Comparison of ENCODE assay signal across 8 cellular contexts in genomic region chr2:31137211-31138036, GRCh38. TPM values are rescaled to one million over a fixed set of nuclear protein-coding genes. Genes with fewer than 3 reads are reported as not detected.
DNase-seq lines count a peak whose midpoint lies in the region; TF ChIP-seq lines count a peak whose summit lies in the region.

No MANE protein-coding gene starts in this region.

- H3K4me3 ChIP-seq in Karpas-422 (ENCODE audit: low read length) (peak overlapping the region; percentile 64), mesenchymal stem cell (ENCODE audit: insufficient read depth in 1 of 2, low read depth in 1 of 2, low read length in 2 of 2) (peak overlapping the region; percentile 72 to 87), vagina (peak overlapping the region; percentile 43 to 56)

- H3K18ac ChIP-seq in mesenchymal stem cell (ENCODE audit: low read depth in 1 of 2, low read length in 2 of 2) = no peak overlapping the region

- H3K9ac ChIP-seq in ES-I3 (ENCODE audit: low read depth, low read length) = peak overlapping the region; percentile 52
- peak overlapping the region; percentile 58 for H3K9ac ChIP-seq in Karpas-422 (ENCODE audit: low read length)
- H3K9ac ChIP-seq in mesenchymal stem cell (ENCODE audit: low read length) = no peak overlapping the region

- H4K8ac ChIP-seq in mesenchymal stem cell (ENCODE audit: low read length) = no peak overlapping the region

- H3K9me2 ChIP-seq in Karpas-422 (replicated peaks; ENCODE audit: insufficient read depth, low read length) = no peaks in the 10 kb centered on the region

- no peak overlapping the region for H2BK15ac ChIP-seq in mesenchymal stem cell (ENCODE audit: low read depth, poor library complexity, severe bottlenecking)

- TF ChIP-seq POLR2A in vagina (IDR thresholded peaks at IDR 0.05) = no peak

- H4K20me1 ChIP-seq in Karpas-422 (ENCODE audit: insufficient read depth, low read depth, low read length) = no peaks in the 10 kb centered on the region

- no peak overlapping the region for H3K4ac ChIP-seq in mesenchymal stem cell (ENCODE audit: low read depth in 1 of 2, low read length in 2 of 2)

- H3K36me3 ChIP-seq in ES-I3 (ENCODE audit: insufficient read depth, low read length) (no peaks in the 10 kb centered on the region), Karpas-422 (ENCODE audit: insufficient read depth, low read length) (no peaks in the 10 kb centered on the region), mesenchymal stem cell (ENCODE audit: control insufficient read depth in 1 of 2, insufficient read depth in 2 of 2, low read depth in 1 of 2, low read length in 2 of 2) (no peaks in the 10 kb centered on the region), vagina (no peaks in the 10 kb centered on the region)

- TF ChIP-seq CTCF in vagina (IDR thresholded peaks at IDR 0.05) = no peak

- no peak overlapping the region for H2BK120ac ChIP-seq in mesenchymal stem cell (ENCODE audit: low read depth, low read length)

- H3K4me2 ChIP-seq in Karpas-422 (ENCODE audit: low read depth, low read length, poor library complexity, severe bottlenecking) = peak overlapping the region; percentile 81
- peak overlapping the region; percentile 96 for H3K4me2 ChIP-seq in mesenchymal stem cell (ENCODE audit: low read length, poor library complexity, severe bottlenecking)

- no peak overlapping the region for H2BK12ac ChIP-seq in mesenchymal stem cell (ENCODE audit: low read length in 2 of 2)

- H2AK5ac ChIP-seq in mesenchymal stem cell (ENCODE audit: low read length, severe bottlenecking) = no peak overlapping the region

- no peaks in the 10 kb centered on the region for H3K79me2 ChIP-seq in Karpas-422 (ENCODE audit: low read length)

- no peaks in the 10 kb centered on the region; the same call in 1 of the 2 replicates for H3K27me3 ChIP-seq in Karpas-422 (ENCODE audit: low read length)
- H3K27me3 ChIP-seq in mesenchymal stem cell (ENCODE audit: control insufficient read depth in 1 of 2, insufficient read depth in 1 of 2, low read length in 2 of 2) = peaks cover 3 to 68% of the 10 kb centered on the region in 2 experiments
- H3K27me3 ChIP-seq in vagina = no peaks in the 10 kb centered on the region

- H3K23ac ChIP-seq in mesenchymal stem cell (ENCODE audit: low read length in 2 of 2) = peak overlapping the region in 1 of 2 experiments; percentile 5

- H3K79me1 ChIP-seq in mesenchymal stem cell (replicated peaks; ENCODE audit: low read length, poor library complexity, severe bottlenecking) = peaks cover 19% of the 10 kb centered on the region

- H2BK5ac ChIP-seq in mesenchymal stem cell (ENCODE audit: low read depth, low read length, poor library complexity, severe bottlenecking) = peak overlapping the region; percentile 85

- H3K9me3 ChIP-seq in ES-I3 (ENCODE audit: control insufficient read depth, insufficient read depth, low read length) (peaks cover 2% of the 10 kb centered on the region), Karpas-422 (ENCODE audit: low read length) (no peaks in the 10 kb centered on the region), mesenchymal stem cell (ENCODE audit: control insufficient read depth, low read length) (no peaks in the 10 kb centered on the region), vagina (no peaks in the 10 kb centered on the region)

- intact Hi-C loops in vagina (cut with DNase I) = no loop called here

- DNase-seq in Karpas-422 = no peak
- DNase-seq in cerebellum (ENCODE audit: low spot score) = peak; percentile 7
- peak; percentile 2 for DNase-seq in mesenchymal stem cell
- DNase-seq in vagina (ENCODE audit: extremely low spot score in 2 of 2) = peak in 1 of 2 donors; percentile 29
- no peak for DNase-seq in globus pallidus (ENCODE audit: low spot score)
- no peak for DNase-seq in stimulated activated CD8-positive, alpha-beta memory T cell treated with anti-CD3 and anti-CD28 coated beads, Interleukin-4, amount 100 ng/mL, for 48 hours
- DNase-seq in SHP77 treated with DMSO at 0.1 percent for 48 hours (lab: John Stamatoyannopoulos, UW) = no peak

- no peak overlapping the region for H4K91ac ChIP-seq in mesenchymal stem cell (ENCODE audit: low read length)

- peak overlapping the region; percentile 92 for H2AFZ ChIP-seq in Karpas-422 (ENCODE audit: low read length)
- peak overlapping the region; percentile 90 for H2AFZ ChIP-seq in mesenchymal stem cell (ENCODE audit: low read depth, low read length)

- H3K4me1 ChIP-seq in ES-I3 (ENCODE audit: insufficient read depth, low read length) (peaks cover 2% of the 10 kb centered on the region), Karpas-422 (ENCODE audit: low read length) (peaks cover 22% of the 10 kb centered on the region), mesenchymal stem cell (ENCODE audit: control insufficient read depth, insufficient read depth, low read depth, low read length) (peaks cover 20% of the 10 kb centered on the region), vagina (peaks cover 20% of the 10 kb centered on the region)

- peak overlapping the region in 1 of 2 experiments; percentile 66 for H3K14ac ChIP-seq in mesenchymal stem cell (ENCODE audit: low read length in 2 of 2)

- WGBS in mesenchymal stem cell = 3% methylated on average over 53 of the region's 72 CpGs

- H3K27ac ChIP-seq in Karpas-422 (ENCODE audit: low read length) (no peak overlapping the region), mesenchymal stem cell (ENCODE audit: low read length, poor library complexity, severe bottlenecking) (peak overlapping the region; percentile 39), vagina (no peak overlapping the region)

RNA-seq across cellular contexts. Expression of gene GALNT14, which starts 0.8 kb away (rescaled TPM):
- total RNA-seq in Karpas-422 (2014; rRNA removed; shearing (Covaris generic); ENCODE audit: low replicate concordance) = 1.6 and 1.7 TPM in 2 replicates
- total RNA-seq in cerebellum (12.2 TPM), vagina (1.7 TPM)
- 0.15 TPM for polyA plus RNA-seq in mesenchymal stem cell (2013, experiment 1 of 2)
- 0.16 TPM for polyA plus RNA-seq in mesenchymal stem cell (2013, experiment 2 of 2)

Comparison
In these comparisons a context has a peak if more than half of its experiments do, and no peak if none do; other contexts are left out.
1. DNase-seq: peak in cerebellum (single experiment) and mesenchymal stem cell (single experiment); none in Karpas-422 (single experiment), globus pallidus (single experiment), stimulated activated CD8-positive, alpha-beta memory T cell treated with anti-CD3 and anti-CD28 coated beads, Interleukin-4, amount 100 ng/mL, for 48 hours (single experiment) and SHP77 treated with DMSO at 0.1 percent for 48 hours (single experiment).
2. Peak in every context shown above with its lines, with median percentiles within 50 percentile points of each other: H3K4me3 ChIP-seq.